In genomic region chr10:104232613-104233102, GRCh38 we compare ENCODE assay signal across 1 cellular context.
TF ChIP-seq lines count a peak whose summit lies in the region.

No MANE protein-coding gene starts in this region.

TF ChIP-seq in H1, 55 proteins besides CTCF, POLR2A, EP300 and RAD21 (continued from another document):
- TF ChIP-seq E2F6 (IDR thresholded peaks at IDR 0.05), result no peak; the same call in 1 of the 2 replicates
- no peak for TF ChIP-seq ASH2L (IDR thresholded peaks at IDR 0.05; ENCODE audit: low read length)
- TF ChIP-seq SAP30 (IDR thresholded peaks at IDR 0.05; ENCODE audit: insufficient read depth, insufficient replicate concordance, low read length), result no peak
- no peak for TF ChIP-seq CREB1 (IDR thresholded peaks at IDR 0.05)
- TF ChIP-seq BACH1 (IDR thresholded peaks at IDR 0.05; ENCODE audit: low read length), result no peak
- TF ChIP-seq, protein P1, sequence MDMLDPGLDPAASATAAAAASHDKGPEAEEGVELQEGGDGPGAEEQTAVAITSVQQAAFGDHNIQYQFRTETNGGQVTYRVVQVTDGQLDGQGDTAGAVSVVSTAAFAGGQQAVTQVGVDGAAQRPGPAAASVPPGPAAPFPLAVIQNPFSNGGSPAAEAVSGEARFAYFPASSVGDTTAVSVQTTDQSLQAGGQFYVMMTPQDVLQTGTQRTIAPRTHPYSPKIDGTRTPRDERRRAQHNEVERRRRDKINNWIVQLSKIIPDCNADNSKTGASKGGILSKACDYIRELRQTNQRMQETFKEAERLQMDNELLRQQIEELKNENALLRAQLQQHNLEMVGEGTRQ (IDR thresholded peaks at IDR 0.05; ENCODE audit: low read length), result no peak
- TF ChIP-seq KDM4A (IDR thresholded peaks at IDR 0.05; ENCODE audit: low read depth, low read length, severe bottlenecking), result no peak
- no peak for TF ChIP-seq CHD1 (IDR thresholded peaks at IDR 0.05; ENCODE audit: low read depth, low read length)
- no peak for TF ChIP-seq SIX5 (IDR thresholded peaks at IDR 0.05; ENCODE audit: low read depth, low read length)
- TF ChIP-seq ZNF274 (IDR thresholded peaks at IDR 0.05; ENCODE audit: borderline replicate concordance, extremely low read depth, low read length), result no peak
- no peak for TF ChIP-seq TEAD4 (IDR thresholded peaks at IDR 0.05; ENCODE audit: low read depth, low read length)
- TF ChIP-seq TAF7 (optimal IDR thresholded peaks at IDR 0.05; ENCODE audit: borderline replicate concordance, low read depth, low read length), result no peak
- TF ChIP-seq CHD2 (IDR thresholded peaks at IDR 0.05; ENCODE audit: low read length), result no peak
